ENCODE assay signal across 22 cellular contexts in the genomic region with DNA sequence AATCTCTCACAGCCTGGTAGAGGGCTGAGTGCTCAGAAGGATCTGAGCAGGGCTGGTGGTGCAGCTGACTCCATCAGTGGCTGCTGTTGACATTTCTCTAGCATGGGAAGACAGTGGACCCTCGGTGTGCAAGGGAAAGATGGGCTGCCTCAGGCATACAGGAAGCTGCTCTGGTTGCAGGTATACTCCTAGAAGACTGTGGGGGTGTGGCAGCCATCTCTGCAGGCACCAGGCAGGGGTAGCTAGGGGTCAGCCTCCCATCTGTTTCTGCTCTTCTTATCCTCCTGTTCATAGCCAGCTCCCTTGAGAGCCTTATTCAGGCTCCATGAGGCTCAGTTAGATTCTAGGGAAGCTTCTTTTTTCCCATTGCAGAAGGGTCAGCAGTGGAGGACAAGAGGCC.
"Had no signal": no experiment of that assay in that cellular context is flagged by ENCODE, and none has a peak within 500 bp of the region (broad histone marks: within the 10 kb centered on the region; RNA-seq: fewer than 3 reads in every experiment).

No MANE protein-coding gene starts in this region.

- DNase-seq: cerebellar nuclear complex; effector memory CD8-positive, alpha-beta T cell; kidney; left lung; mammary epithelial cell; mesendoderm; naive thymus-derived CD8-positive, alpha-beta T cell; nephron progenitor cell; occipital lobe; ovary; psoas muscle; right cardiac atrium; sigmoid colon; stimulated activated CD4-positive, alpha-beta T cell treated with anti-CD3 and anti-CD28 coated beads, Interleukin-4, amount 100 ng/mL, for 4 hours; stimulated activated naive CD8-positive, alpha-beta T cell treated with anti-CD3 and anti-CD28 coated beads, Interleukin-15, Interleukin-2, amounts not matched to agents 100 U/mL and 50 U/mL, for 24 hours; substantia nigra; testis; tibial artery; upper lobe of left lung; uterus had no signal

- H3K36me3 ChIP-seq: left lung, ovary, sigmoid colon, tibial artery, upper lobe of left lung, uterus had no signal

- H3K4me3 Mint-ChIP-seq: dendritic cell treated with granulocyte-macrophage colony-stimulating factor and Interleukin-4, amounts not matched to agents 40 ng/mL and 50 ng/mL, for 4 days; effector memory CD8-positive, alpha-beta T cell; naive thymus-derived CD8-positive, alpha-beta T cell; nephron progenitor cell; stimulated activated memory B cell treated with anti-CD40 and anti-IgM and Interleukin-4, amounts not matched to agents 10 μg/mL and 1 μg/mL and 100 μg/mL, for 72 hours had no signal

- H3K9me3 Mint-ChIP-seq: dendritic cell treated with granulocyte-macrophage colony-stimulating factor and Interleukin-4, amounts not matched to agents 40 ng/mL and 50 ng/mL, for 4 days; effector memory CD8-positive, alpha-beta T cell; naive thymus-derived CD8-positive, alpha-beta T cell; nephron progenitor cell had no signal

- H3K27me3 ChIP-seq: left lung, ovary, sigmoid colon, testis, tibial artery, upper lobe of left lung, uterus had no signal

- H3K4me1 Mint-ChIP-seq: stimulated activated memory B cell treated with anti-CD40 and anti-IgM and Interleukin-4, amounts not matched to agents 10 μg/mL and 1 μg/mL and 100 μg/mL, for 72 hours had no signal

- ATAC-seq: effector memory CD8-positive, alpha-beta T cell; left lung; naive thymus-derived CD8-positive, alpha-beta T cell; psoas muscle; right cardiac atrium; stimulated activated memory B cell treated with anti-CD40 and anti-IgM and Interleukin-4, amounts not matched to agents 10 μg/mL and 1 μg/mL and 100 μg/mL, for 72 hours; stimulated activated naive CD8-positive, alpha-beta T cell treated with anti-CD3 and anti-CD28 coated beads, Interleukin-15, Interleukin-2, amounts not matched to agents 100 U/mL and 50 U/mL, for 24 hours had no signal

- H3K27me3 Mint-ChIP-seq: stimulated activated memory B cell treated with anti-CD40 and anti-IgM and Interleukin-4, amounts not matched to agents 10 μg/mL and 1 μg/mL and 100 μg/mL, for 72 hours had no signal

- H3K27ac Mint-ChIP-seq: dendritic cell treated with granulocyte-macrophage colony-stimulating factor and Interleukin-4, amounts not matched to agents 40 ng/mL and 50 ng/mL, for 4 days; effector memory CD8-positive, alpha-beta T cell; naive thymus-derived CD8-positive, alpha-beta T cell; nephron progenitor cell; stimulated activated memory B cell treated with anti-CD40 and anti-IgM and Interleukin-4, amounts not matched to agents 10 μg/mL and 1 μg/mL and 100 μg/mL, for 72 hours had no signal

- H3K9me3 ChIP-seq: left lung, ovary, psoas muscle, sigmoid colon, testis, tibial artery, upper lobe of left lung, uterus had no signal

- H3K4me1 ChIP-seq: left lung, psoas muscle, testis, tibial artery, upper lobe of left lung, uterus had no signal

- H3K27ac ChIP-seq: left lung, ovary, psoas muscle, sigmoid colon, testis, tibial artery, upper lobe of left lung, uterus had no signal

- H3K36me3 Mint-ChIP-seq: naive thymus-derived CD8-positive, alpha-beta T cell; stimulated activated memory B cell treated with anti-CD40 and anti-IgM and Interleukin-4, amounts not matched to agents 10 μg/mL and 1 μg/mL and 100 μg/mL, for 72 hours had no signal

- H3K4me3 ChIP-seq: left lung, ovary, psoas muscle, sigmoid colon, testis, tibial artery, upper lobe of left lung, uterus had no signal
